9 cellular contexts compared by ENCODE assay signal in genomic region chr11:128692750-128693578, GRCh38. TPM values are rescaled to one million over a fixed set of nuclear protein-coding genes. Genes with fewer than 3 reads are reported as not detected.
DNase-seq lines count a peak whose midpoint lies in the region; ATAC-seq and TF ChIP-seq lines count a peak whose summit lies in the region.
"Had no signal": no experiment of that assay in that cellular context is flagged by ENCODE, and none has a peak within 500 bp of the region (broad histone marks: within the 10 kb centered on the region; RNA-seq: fewer than 3 reads in every experiment).

No MANE protein-coding gene starts in this region.

- intact Hi-C loops in lower leg skin (cut with DNase I; ENCODE audit: low total_unique reads) = no loop called here
- intact Hi-C loops in thyroid gland (cut with DNase I) = no loop called here

- TF ChIP-seq CTCF in Peyer's patch (IDR thresholded peaks at IDR 0.05) (no peak), lower leg skin (IDR thresholded peaks at IDR 0.05) (no peak), thyroid gland (IDR thresholded peaks at IDR 0.05) (no peak)

- peaks cover 0 to 5% of the 10 kb centered on the region in 2 donors for H3K27me3 ChIP-seq in Peyer's patch
- H3K27me3 ChIP-seq in thyroid gland = peaks cover 30% of the 10 kb centered on the region

- H3K27ac ChIP-seq in Peyer's patch (peak overlapping the region; percentile 93 to 95 (median 94)), caudate nucleus (ENCODE audit: low read depth, low read length) (peak overlapping the region; percentile 84), thyroid gland (peak overlapping the region; percentile 66 to 89 (median 78))
- H3K27ac ChIP-seq: C4-2B had no signal

- peak overlapping the region; percentile 63 to 85 (median 68) for H3K4me3 ChIP-seq in Peyer's patch
- peak overlapping the region; percentile 45 for H3K4me3 ChIP-seq in lower leg skin (ENCODE audit: low read depth, poor library complexity, severe bottlenecking)
- H3K4me3 ChIP-seq in thyroid gland (replicated peaks in 1 of 3) = peak overlapping the region in 2 of 3 donors; percentile 13 to 49

- H3K9me3 ChIP-seq in Peyer's patch (no peaks in the 10 kb centered on the region), thyroid gland (no peaks in the 10 kb centered on the region)

- no peaks in the 10 kb centered on the region for H3K36me3 ChIP-seq in Peyer's patch
- no peaks in the 10 kb centered on the region for H3K36me3 ChIP-seq in thyroid gland

- 1% methylated on average over 29 to 59 of the region's 68 CpGs for WGBS in lower leg skin, 2 donors
- 1 to 2% methylated on average over 24 to 55 of the region's 68 CpGs for WGBS in thyroid gland, 2 donors

- no peak for TF ChIP-seq POLR2A in Peyer's patch (IDR thresholded peaks at IDR 0.05)
- no peak for TF ChIP-seq POLR2A in lower leg skin (IDR thresholded peaks at IDR 0.05)
- no peak for TF ChIP-seq POLR2A in thyroid gland (IDR thresholded peaks at IDR 0.05)

- H3K4me1 ChIP-seq in Peyer's patch (peaks cover 0 to 24% (median 14%) of the 10 kb centered on the region in 4 donors), thyroid gland (peaks cover 17 to 43% of the 10 kb centered on the region in 2 donors)

- no peak for ATAC-seq in HG03378 (IDR thresholded peaks at IDR 0.05; ENCODE audit: unreplicated experiment)

- DNase-seq in NCI-H748 (lab: John Stamatoyannopoulos, UW; ENCODE audit: unreplicated experiment) (peak; percentile 48), NCI-H748 treated with DMSO at 0.1 percent for 48 hours (lab: John Stamatoyannopoulos, UW) (no peak), Peyer's patch (peak in 2 of 3 donors; percentile 56 to 67), caudate nucleus (lab: John Stamatoyannopoulos, UW) (no peak), lower leg skin (ENCODE audit: low spot score in 2 of 2) (peak in 1 of 2 donors; percentile 88), thyroid gland (peak in 1 of 2 donors; percentile 26), COR-L47 (lab: John Stamatoyannopoulos, UW) (no peak)

RNA-seq across cellular contexts. Expression of gene FLI1, which starts 0.9 kb away (rescaled TPM):
- total RNA-seq in Peyer's patch (10 to 100 TPM in 3 of 4 donors, 1 to 10 TPM in 1; 7.7 to 66.8 (median 15.3) TPM), lower leg skin (10 to 100 TPM in 1 of 4 donors, 1 to 10 TPM in 3; 3.8 to 16.5 (median 6.8) TPM), thyroid gland (10 to 100 TPM in 3 of 4 donors, 1 to 10 TPM in 1; 8.7 to 26.7 (median 19.9) TPM)

Comparison
In these comparisons a context has a peak if more than half of its experiments do, and no peak if none do; other contexts are left out.
1. DNase-seq: peak in NCI-H748 (single experiment) and Peyer's patch (2 of 3); none in NCI-H748 treated with DMSO at 0.1 percent for 48 hours (single experiment), caudate nucleus (0 of 61) and COR-L47 (single experiment).
2. Peak in every context shown above with its lines, with median percentiles within 50 percentile points of each other: H3K27ac ChIP-seq and H3K4me3 ChIP-seq.